1 cellular context compared by ENCODE assay signal in genomic region chr16:177394-177822, GRCh38.
TF ChIP-seq lines count a peak whose summit lies in the region.

No MANE protein-coding gene starts in this region.

TF ChIP-seq in H1, 55 proteins besides CTCF, POLR2A, EP300 and RAD21:
- TF ChIP-seq SUZ12 (IDR thresholded peaks at IDR 0.05; ENCODE audit: low read length) (peak; percentile 60; the same call in 1 of the 2 replicates), EZH2 (IDR thresholded peaks at IDR 0.05; ENCODE audit: low read depth, low read length, severe bottlenecking) (peak; percentile 36), BRCA1 (IDR thresholded peaks at IDR 0.05; ENCODE audit: low read depth, low read length) (no peak)
